33 cellular contexts compared by ENCODE assay signal in genomic region chr16:47855431-47855830, GRCh38.
DNase-seq lines count a peak whose midpoint lies in the region; TF ChIP-seq lines count a peak whose summit lies in the region.
"Had no signal": no experiment of that assay in that cellular context is flagged by ENCODE, and none has a peak within 500 bp of the region (broad histone marks: within the 10 kb centered on the region; RNA-seq: fewer than 3 reads in every experiment).

No MANE protein-coding gene starts in this region.

- no peak for TF ChIP-seq POLR2A in esophagus muscularis mucosa (IDR thresholded peaks at IDR 0.05; ENCODE audit: low read depth)

- H3K27ac Mint-ChIP-seq in osteocyte (ENCODE audit: unreplicated experiment) = no peak overlapping the region
- H3K27ac Mint-ChIP-seq: B cell; CD14-positive monocyte; CD4-positive, alpha-beta memory T cell; CD4-positive, alpha-beta T cell; CD4-positive, CD25-positive, alpha-beta regulatory T cell; CD8-positive, alpha-beta memory T cell; CD8-positive, alpha-beta T cell had no signal

- TF ChIP-seq CTCF in esophagus muscularis mucosa (IDR thresholded peaks at IDR 0.05) (no peak), osteocyte (IDR thresholded peaks at IDR 0.05) (no peak)

- no peak overlapping the region for H3K9ac ChIP-seq in neuronal stem cell (ENCODE audit: low read depth, low read length, poor library complexity)
- H3K9ac ChIP-seq: BLaER1; BLaER1 treated with 17β-estradiol and CSF1 and Interleukin-3, amounts not matched to agents 10 nM and 100 nM had no signal

- no peaks in the 10 kb centered on the region for H3K9me3 ChIP-seq in esophagus muscularis mucosa
- peaks cover 0 to 4% of the 10 kb centered on the region in 2 donors for H3K9me3 ChIP-seq in neuronal stem cell (replicated peaks in 1 of 2; ENCODE audit: control insufficient read depth in 2 of 2, insufficient read depth in 1 of 2, low read depth in 1 of 2, low read length in 2 of 2)
- H3K9me3 ChIP-seq: A549, BE2C, BLaER1, Caco-2 had no signal

- H3K4ac ChIP-seq in neuronal stem cell (ENCODE audit: low read length) = no peak overlapping the region

- no peaks in the 10 kb centered on the region for H3K36me3 Mint-ChIP-seq in osteocyte (ENCODE audit: unreplicated experiment)
- H3K36me3 Mint-ChIP-seq: CD14-positive monocyte; CD4-positive, alpha-beta memory T cell; CD4-positive, CD25-positive, alpha-beta regulatory T cell; CD8-positive, alpha-beta T cell had no signal

- no peak overlapping the region for H3K4me3 ChIP-seq in esophagus muscularis mucosa
- no peak overlapping the region for H3K4me3 ChIP-seq in neuronal stem cell (ENCODE audit: low read length in 2 of 2)
- H3K4me3 ChIP-seq: A549; BLaER1; BLaER1 treated with 17β-estradiol and CSF1 and Interleukin-3, amounts not matched to agents 10 nM and 100 nM had no signal

- no peak overlapping the region for H3K23ac ChIP-seq in neuronal stem cell (ENCODE audit: low read depth, low read length, poor library complexity)

- no peak overlapping the region for H3K4me2 ChIP-seq in neuronal stem cell (ENCODE audit: insufficient read depth, low read length, poor library complexity, severe bottlenecking)
- H3K4me2 ChIP-seq: A549; BLaER1; BLaER1 treated with 17β-estradiol and CSF1 and Interleukin-3, amounts not matched to agents 10 nM and 100 nM had no signal

- H3K4me1 ChIP-seq in esophagus muscularis mucosa (no peaks in the 10 kb centered on the region), neuronal stem cell (ENCODE audit: control insufficient read depth in 2 of 2, insufficient read depth in 1 of 2, low read depth in 1 of 2, low read length in 2 of 2) (peaks cover 3 to 16% of the 10 kb centered on the region in 2 donors)
- H3K4me1 ChIP-seq: A549, BE2C, BLaER1, Caco-2 had no signal

- H3K27ac ChIP-seq in esophagus muscularis mucosa (replicated peaks in 1 of 4) = no peak overlapping the region
- no peak overlapping the region for H3K27ac ChIP-seq in neuronal stem cell (replicated peaks; ENCODE audit: low read length)
- H3K27ac ChIP-seq: 22Rv1; A549; BLaER1; BLaER1 treated with 17β-estradiol and CSF1 and Interleukin-3, amounts not matched to agents 10 nM and 100 nM; C4-2B had no signal

- no peaks in the 10 kb centered on the region for H3K4me1 Mint-ChIP-seq in osteocyte (ENCODE audit: unreplicated experiment)
- H3K4me1 Mint-ChIP-seq: B cell; CD14-positive monocyte; CD4-positive, CD25-positive, alpha-beta regulatory T cell; CD8-positive, alpha-beta memory T cell had no signal

- no peaks in the 10 kb centered on the region for H3K36me3 ChIP-seq in esophagus muscularis mucosa
- H3K36me3 ChIP-seq in neuronal stem cell (replicated peaks in 1 of 2; ENCODE audit: control insufficient read depth in 2 of 2, insufficient read depth in 2 of 2, low read length in 2 of 2) = no peaks in the 10 kb centered on the region
- H3K36me3 ChIP-seq: BE2C; BLaER1; BLaER1 treated with 17β-estradiol and CSF1 and Interleukin-3, amounts not matched to agents 10 nM and 100 nM had no signal

- H2BK5ac ChIP-seq in neuronal stem cell (ENCODE audit: low read length) = no peak overlapping the region

- DNase-seq in esophagus muscularis mucosa (ENCODE audit: extremely low spot score) (peak; percentile 74), neuronal stem cell (ENCODE audit: low spot score) (no peak), osteocyte (ENCODE audit: extremely low spot score, unreplicated experiment) (peak; percentile 74), islet precursor cell (no peak), inferior parietal cortex (ENCODE audit: extremely low spot score) (no peak)
- DNase-seq in activated effector memory CD4-positive, alpha-beta T cell treated with Interleukin-2 at 50 U/mL for 16 hours = no peak
- DNase-seq: 8988T; ACHN; AML-193; BE2C; C1 segment of cervical spinal cord; Caco-2; Calu3; CD4-positive, alpha-beta memory T cell; CD4-positive, alpha-beta T cell; CD4-positive, CD25-positive, alpha-beta regulatory T cell; CD8-positive, alpha-beta memory T cell; CD8-positive, alpha-beta T cell; COR-L47; DMS 273 treated with DMSO at 0.1 percent for 48 hours; DMS153; DMS53; DMS79; DMS79 treated with DMSO at 0.1 percent for 48 hours; DND-41; EL had no signal

- H3K27me3 ChIP-seq in esophagus muscularis mucosa = peaks cover 0 to 13% (median 0%) of the 10 kb centered on the region in 4 donors
- H3K27me3 ChIP-seq in neuronal stem cell (ENCODE audit: control insufficient read depth in 3 of 3, insufficient read depth in 3 of 3, low read depth in 1 of 3, low read length in 3 of 3) = no peaks in the 10 kb centered on the region
- H3K27me3 ChIP-seq: BE2C; BLaER1; BLaER1 treated with 17β-estradiol and CSF1 and Interleukin-3, amounts not matched to agents 10 nM and 100 nM had no signal

- H2BK120ac ChIP-seq in neuronal stem cell (ENCODE audit: low read depth, low read length) = no peak overlapping the region

- no peak overlapping the region for H2BK15ac ChIP-seq in neuronal stem cell (ENCODE audit: low read length)

- no peak overlapping the region for H3K14ac ChIP-seq in neuronal stem cell (ENCODE audit: low read length)

- no peaks in the 10 kb centered on the region for H3K79me1 ChIP-seq in neuronal stem cell (ENCODE audit: low read depth, low read length)

- H3K4me3 Mint-ChIP-seq in osteocyte (ENCODE audit: unreplicated experiment) = no peak overlapping the region
- H3K4me3 Mint-ChIP-seq: B cell; CD14-positive monocyte; CD4-positive, alpha-beta memory T cell; CD4-positive, alpha-beta T cell; CD4-positive, CD25-positive, alpha-beta regulatory T cell; CD8-positive, alpha-beta memory T cell; CD8-positive, alpha-beta T cell had no signal

- no peak for TF ChIP-seq EP300 in esophagus muscularis mucosa (IDR thresholded peaks at IDR 0.05)

- peak overlapping the region; percentile 4 for H3K18ac ChIP-seq in neuronal stem cell (ENCODE audit: low read length)

- H3K9me3 Mint-ChIP-seq in osteocyte (ENCODE audit: unreplicated experiment) = peaks cover 6% of the 10 kb centered on the region
- H3K9me3 Mint-ChIP-seq: CD8-positive, alpha-beta T cell had no signal

- H4K91ac ChIP-seq in neuronal stem cell (ENCODE audit: low read depth, low read length, poor library complexity) = no peak overlapping the region

- no peak overlapping the region for H2AFZ ChIP-seq in neuronal stem cell (ENCODE audit: low read length)

- WGBS in esophagus muscularis mucosa = 83% methylated on average over 3 of the region's 3 CpGs
- WGBS in neuronal stem cell (ENCODE audit: extremely low coverage in 2 of 2, insufficient read length in 2 of 2, insufficient replicate concordance in 1 of 2), 2 donors = no CpG with 5 or more reads among the region's 3 CpGs

- H2BK12ac ChIP-seq in neuronal stem cell (ENCODE audit: low read length) = no peak overlapping the region

- intact Hi-C loops in esophagus muscularis mucosa (cut with DNase I) = no loop called here

- no peaks in the 10 kb centered on the region for H3K27me3 Mint-ChIP-seq in osteocyte (ENCODE audit: unreplicated experiment)
- H3K27me3 Mint-ChIP-seq: CD4-positive, CD25-positive, alpha-beta regulatory T cell had no signal

- no peak overlapping the region for H4K8ac ChIP-seq in neuronal stem cell (ENCODE audit: low read depth, low read length)

- peak overlapping the region; percentile 61 for H2AK5ac ChIP-seq in neuronal stem cell (ENCODE audit: low read depth, low read length)

Comparison
In these comparisons a context has a peak if more than half of its experiments do, and no peak if none do; other contexts are left out.
1. DNase-seq: peak in esophagus muscularis mucosa (single experiment) and osteocyte (single experiment); none in neuronal stem cell (single experiment), islet precursor cell (single experiment), inferior parietal cortex (single experiment) and activated effector memory CD4-positive, alpha-beta T cell treated with Interleukin-2 at 50 U/mL for 16 hours (single experiment).